24 cellular contexts compared by ENCODE assay signal in genomic region chr2:150293771-150294170, GRCh38.
"Had no signal": no experiment of that assay in that cellular context is flagged by ENCODE, and none has a peak within 500 bp of the region (broad histone marks: within the 10 kb centered on the region; RNA-seq: fewer than 3 reads in every experiment).

No MANE protein-coding gene starts in this region.

- H3K36me3 Mint-ChIP-seq: immature natural killer cell; naive thymus-derived CD4-positive, alpha-beta T cell had no signal

- DNase-seq: cortex of kidney; dorsolateral prefrontal cortex; effector CD8-positive, alpha-beta T cell; glutamatergic neuron; immature natural killer cell; kidney; left cardiac atrium; left ventricle myocardium inferior; lower lobe of right lung; mesendoderm; naive thymus-derived CD4-positive, alpha-beta T cell; nephron progenitor cell; sigmoid colon; stimulated activated CD4-positive, alpha-beta T cell treated with anti-CD3 and anti-CD28 coated beads, Interleukin-2, amount 100 ng/mL, for 24 hours; stimulated activated naive CD4-positive, alpha-beta T cell; stomach; substantia nigra; transverse colon had no signal

- H3K4me1 ChIP-seq: gastroesophageal sphincter, lower lobe of right lung, right atrium auricular region had no signal

- H3K4me3 ChIP-seq: dorsolateral prefrontal cortex, esophagus muscularis mucosa, gastroesophageal sphincter, left ventricle myocardium inferior, lower lobe of right lung, right atrium auricular region, sigmoid colon, skin epidermis, stomach, thoracic aorta, transverse colon had no signal

- H3K27ac Mint-ChIP-seq: immature natural killer cell; naive thymus-derived CD4-positive, alpha-beta T cell; nephron progenitor cell had no signal

- H3K36me3 ChIP-seq: esophagus muscularis mucosa, gastroesophageal sphincter, left ventricle myocardium inferior, lower lobe of right lung, right atrium auricular region, sigmoid colon, stomach, thoracic aorta, transverse colon had no signal

- H3K27ac ChIP-seq: dorsolateral prefrontal cortex, epithelial cell of prostate, esophagus muscularis mucosa, gastroesophageal sphincter, left ventricle myocardium inferior, lower lobe of right lung, right atrium auricular region, sigmoid colon, skin epidermis, stomach, thoracic aorta, transverse colon had no signal

- H3K4me1 Mint-ChIP-seq: immature natural killer cell; naive thymus-derived CD4-positive, alpha-beta T cell; nephron progenitor cell had no signal

- H3K4me3 Mint-ChIP-seq: immature natural killer cell; naive thymus-derived CD4-positive, alpha-beta T cell; nephron progenitor cell had no signal

- H3K27me3 ChIP-seq: dorsolateral prefrontal cortex, esophagus muscularis mucosa, gastroesophageal sphincter, right atrium auricular region, sigmoid colon, stomach, transverse colon had no signal

- ATAC-seq: gastroesophageal sphincter; left cardiac atrium; lower lobe of right lung; naive thymus-derived CD4-positive, alpha-beta T cell had no signal

- H3K9me3 ChIP-seq: esophagus muscularis mucosa, lower lobe of right lung, right atrium auricular region, sigmoid colon, thoracic aorta, transverse colon had no signal

- H3K27me3 Mint-ChIP-seq: naive thymus-derived CD4-positive, alpha-beta T cell had no signal
